ENCODE assay signal across 19 cellular contexts in genomic region chr15:32053717-32054116, GRCh38. TPM values are rescaled to one million over a fixed set of nuclear protein-coding genes. Genes with fewer than 3 reads are reported as not detected.
DNase-seq lines count a peak whose midpoint lies in the region; ATAC-seq, FAIRE-seq and TF ChIP-seq lines count a peak whose summit lies in the region.
"Had no signal": no experiment of that assay in that cellular context is flagged by ENCODE, and none has a peak within 500 bp of the region (broad histone marks: within the 10 kb centered on the region; RNA-seq: fewer than 3 reads in every experiment).

No MANE protein-coding gene starts in this region.

- H3K4me3 ChIP-seq in H7 (ENCODE audit: insufficient read depth, low read depth, low read length) (no peak overlapping the region), SK-N-SH (ENCODE audit: low read depth in 2 of 2, low read length in 1 of 2) (no peak overlapping the region), kidney (ENCODE audit: low read length in 2 of 2) (no peak overlapping the region)

- TF ChIP-seq RAD21 in SK-N-SH (IDR thresholded peaks at IDR 0.05; ENCODE audit: low read length) = no peak

- H3K79me2 ChIP-seq in SK-N-SH (ENCODE audit: insufficient read depth) = no peaks in the 10 kb centered on the region

- no peak overlapping the region for H3K4me2 ChIP-seq in SK-N-SH
- H3K4me2 ChIP-seq: KMS-11 had no signal

- no peaks in the 10 kb centered on the region for H3K36me3 ChIP-seq in H7 (replicated peaks; ENCODE audit: control insufficient read depth, insufficient read depth, low read length)
- no peaks in the 10 kb centered on the region for H3K36me3 ChIP-seq in SK-N-SH (replicated peaks in 1 of 2; ENCODE audit: control insufficient read depth in 1 of 2, insufficient read depth in 2 of 2, low read length in 1 of 2)
- H3K36me3 ChIP-seq in kidney (ENCODE audit: control insufficient read depth in 1 of 2, insufficient read depth in 2 of 2, low read length in 2 of 2) = no peaks in the 10 kb centered on the region

- H3K27me3 ChIP-seq in H7 (ENCODE audit: control insufficient read depth, insufficient read depth, low read length) (no peaks in the 10 kb centered on the region), SK-N-SH (ENCODE audit: insufficient read depth) (no peaks in the 10 kb centered on the region)

- ATAC-seq in WTC11 = peak; percentile 55; the same call in 1 of the 2 replicates
- ATAC-seq: CD8-positive, alpha-beta T cell; HepG2 had no signal

- no peaks in the 10 kb centered on the region for H4K20me1 ChIP-seq in SK-N-SH (ENCODE audit: insufficient read depth)

- H3K27me3 Mint-ChIP-seq in WTC11 (ENCODE audit: low read depth) = 0 out of 2 replicates have a peak, but pooled peaks cover 4% of the 10 kb centered on the region
- H3K27me3 Mint-ChIP-seq in nephron progenitor cell (ENCODE audit: low read depth, poor library complexity) = peaks cover 9% of the 10 kb centered on the region

- H3K27ac ChIP-seq in SK-N-SH (ENCODE audit: low read depth in 2 of 2, low read length in 1 of 2) (no peak overlapping the region; a peak in 1 of 4 replicates), kidney (ENCODE audit: low read depth in 2 of 2, low read length in 2 of 2) (no peak overlapping the region)
- H3K27ac ChIP-seq: KMS-11, RWPE1 had no signal

- H3K4me1 Mint-ChIP-seq in WTC11 (peaks cover 20% of the 10 kb centered on the region), nephron progenitor cell (peaks cover 57% of the 10 kb centered on the region)

- H2AFZ ChIP-seq in SK-N-SH (ENCODE audit: low read depth) = no peak overlapping the region

- WGBS in SK-N-SH (ENCODE audit: low lambda C conversion rate) = 29% methylated on average over 5 of the region's 5 CpGs

- H3K27ac Mint-ChIP-seq in WTC11 (no peak overlapping the region), nephron progenitor cell (peak overlapping the region; percentile 92)
- H3K27ac Mint-ChIP-seq: CD8-positive, alpha-beta T cell had no signal

- intact Hi-C loops in kidney (cut with DNase I) = no loop called here

- H3K36me3 Mint-ChIP-seq in WTC11 (peaks cover 28% of the 10 kb centered on the region), nephron progenitor cell (ENCODE audit: low read depth) (peaks cover 45% of the 10 kb centered on the region)
- H3K36me3 Mint-ChIP-seq: CD8-positive, alpha-beta T cell had no signal

- no peak for TF ChIP-seq CTCF in WTC11 (IDR thresholded peaks at IDR 0.05)
- no peak for TF ChIP-seq CTCF in nephron progenitor cell (IDR thresholded peaks at IDR 0.05)
- TF ChIP-seq CTCF in SK-N-SH (IDR thresholded peaks at IDR 0.05) = no peak
- TF ChIP-seq CTCF in kidney (IDR thresholded peaks at IDR 0.05; ENCODE audit: borderline replicate concordance, extremely low read depth, insufficient read depth) = no peak

- peaks cover 29% of the 10 kb centered on the region for H3K9me3 Mint-ChIP-seq in WTC11
- peaks cover 56% of the 10 kb centered on the region for H3K9me3 Mint-ChIP-seq in nephron progenitor cell
- H3K9me3 Mint-ChIP-seq: CD8-positive, alpha-beta T cell had no signal

- CTCF ChIA-PET in WTC11 (lab: Charles Lee) (interaction anchor here (1.8 to 2.0 kb wide), 2 partner anchors 24 to 76 kb away, joined by 6 to 10 read pairs; no protein-coding TSS in a partner anchor), SK-N-SH (lab: Yijun Ruan, JAX) (interaction anchor here (1.0 to 1.6 kb wide), 3 partner anchors 11 to 23 kb away, joined by 4 to 6 read pairs (median 6); partner anchors contain the start of gene CHRNA7)

- H3K9me2 ChIP-seq in SK-N-SH = no peaks in the 10 kb centered on the region

- peak in 2 of 3 experiments; percentile 14 to 27 for DNase-seq in NCI-H1417 (lab: John Stamatoyannopoulos, UW)
- no peak for DNase-seq in NCI-H1417 treated with DMSO at 0.1 percent for 48 hours (lab: John Stamatoyannopoulos, UW)
- DNase-seq in H7 = peak; percentile 24
- DNase-seq in WTC11 (ENCODE audit: low spot score) = no peak
- no peak for DNase-seq in nephron progenitor cell
- DNase-seq in SK-N-SH = no peak
- DNase-seq in HuH-7 (ENCODE audit: low spot score) = no peak
- DNase-seq in kidney = no peak
- DNase-seq: 8988T; CD8-positive, alpha-beta T cell; NCI-H146; NCI-H2107; NCI-H524; NK-92 treated with Interleukin-12 subunit alpha and Interleukin-12 subunit beta, amount 100 ng/mL, for 24 hours; OCI-M1 had no signal

- H3K4me3 Mint-ChIP-seq in WTC11 = no peak overlapping the region
- H3K4me3 Mint-ChIP-seq in nephron progenitor cell = peak overlapping the region; percentile 37
- H3K4me3 Mint-ChIP-seq: CD8-positive, alpha-beta T cell had no signal

- no peak for TF ChIP-seq EP300 in SK-N-SH (IDR thresholded peaks at IDR 0.05; ENCODE audit: borderline replicate concordance in 1 of 2, low read depth in 1 of 2, low read length in 1 of 2)

- POLR2A ChIA-PET in WTC11 (lab: Charles Lee) (no interaction called here), SK-N-SH (lab: Yijun Ruan, JAX) (no interaction called here)

- H3F3A ChIP-seq in SK-N-SH (replicated peaks; ENCODE audit: insufficient read depth) = no peaks in the 10 kb centered on the region

- H3K9me3 ChIP-seq in SK-N-SH = no peaks in the 10 kb centered on the region
- H3K9me3 ChIP-seq in kidney (ENCODE audit: control insufficient read depth in 1 of 2, low read length in 2 of 2) = no peaks in the 10 kb centered on the region

- no peak for FAIRE-seq in kidney (lab: Jason Lieb, UNC)
- FAIRE-seq: H1, HepG2 had no signal

- H3K9ac ChIP-seq in SK-N-SH = no peak overlapping the region
- no peak overlapping the region for H3K9ac ChIP-seq in kidney (ENCODE audit: low read length in 2 of 2)
- H3K9ac ChIP-seq: KMS-11 had no signal

- H3K4me1 ChIP-seq in SK-N-SH (ENCODE audit: control insufficient read depth in 1 of 2, insufficient read depth in 2 of 2, low read depth in 1 of 2, low read length in 1 of 2) (peaks cover 0 to 7% of the 10 kb centered on the region in 2 experiments; a peak in 2 of 4 replicates), kidney (ENCODE audit: control insufficient read depth in 1 of 2, insufficient read depth in 1 of 2, low read depth in 1 of 2, low read length in 2 of 2) (no peaks in the 10 kb centered on the region)

TF ChIP-seq in WTC11, 78 proteins besides CTCF, POLR2A, EP300 and RAD21:
- no peak for TF ChIP-seq NFE2L1 (CRISPR knock-in tag; IDR thresholded peaks at IDR 0.05)
- no peak for TF ChIP-seq SMAD3 (CRISPR knock-in tag; IDR thresholded peaks at IDR 0.05; ENCODE audit: borderline replicate concordance)
- TF ChIP-seq KAT7 (CRISPR knock-in tag; IDR thresholded peaks at IDR 0.05; ENCODE audit: borderline replicate concordance) = no peak
- no peak for TF ChIP-seq E2F4 (CRISPR knock-in tag; IDR thresholded peaks at IDR 0.05; ENCODE audit: borderline replicate concordance, low read depth)
TF ChIP-seq in WTC11: peak in this region for 0.

TF ChIP-seq in SK-N-SH, 30 proteins besides CTCF, POLR2A, EP300 and RAD21:
- TF ChIP-seq POLR2AphosphoS5 (IDR thresholded peaks at IDR 0.05; ENCODE audit: low read depth, low read length) (no peak), USF2 (IDR thresholded peaks at IDR 0.05; ENCODE audit: borderline replicate concordance, low read depth, low read length) (no peak), MAX (IDR thresholded peaks at IDR 0.05; ENCODE audit: low read depth) (no peak), MXI1 (IDR thresholded peaks at IDR 0.05; ENCODE audit: low read depth, low read length) (no peak)
TF ChIP-seq in SK-N-SH: peak in this region for 0.

RNA-seq across cellular contexts. Expression of gene CHRNA7, which starts 23.4 kb away (rescaled TPM):
- total RNA-seq in H7 (2014; rRNA removed; shearing (Covaris generic)) = 3.8 and 6.2 TPM in 2 replicates
- total RNA-seq in WTC11 (2021) = 5.6 to 7.8 TPM (median 7.3 TPM) in 3 replicates
- 0.38 and 0.80 TPM in 2 replicates for polyA plus RNA-seq in SK-N-SH (2012; rRNA removed)
- polyA plus RNA-seq in SK-N-SH (2012; cell fraction: cytosol; rRNA removed) = 0.50 and 0.64 TPM in 2 replicates
- polyA plus RNA-seq in SK-N-SH (2012; cell fraction: nucleus; rRNA removed) = 0.85 and 2.0 TPM in 2 replicates
- 1.6 TPM for total RNA-seq in kidney
- polyA plus RNA-seq in kidney (ENCODE audit: insufficient read depth, low read depth, low replicate concordance) = 0.80 TPM
- total RNA-seq: CD8-positive, alpha-beta T cell had no signal

Comparison
In these comparisons a context has a peak if more than half of its experiments do, and no peak if none do; other contexts are left out.
1. DNase-seq: peak in NCI-H1417 (2 of 3) and H7 (single experiment); none in NCI-H1417 treated with DMSO at 0.1 percent for 48 hours (single experiment), WTC11 (single experiment), nephron progenitor cell (single experiment), SK-N-SH (single experiment), HuH-7 (single experiment) and kidney (single experiment).